ENCODE assay signal across 1 cellular context in the genomic region with DNA sequence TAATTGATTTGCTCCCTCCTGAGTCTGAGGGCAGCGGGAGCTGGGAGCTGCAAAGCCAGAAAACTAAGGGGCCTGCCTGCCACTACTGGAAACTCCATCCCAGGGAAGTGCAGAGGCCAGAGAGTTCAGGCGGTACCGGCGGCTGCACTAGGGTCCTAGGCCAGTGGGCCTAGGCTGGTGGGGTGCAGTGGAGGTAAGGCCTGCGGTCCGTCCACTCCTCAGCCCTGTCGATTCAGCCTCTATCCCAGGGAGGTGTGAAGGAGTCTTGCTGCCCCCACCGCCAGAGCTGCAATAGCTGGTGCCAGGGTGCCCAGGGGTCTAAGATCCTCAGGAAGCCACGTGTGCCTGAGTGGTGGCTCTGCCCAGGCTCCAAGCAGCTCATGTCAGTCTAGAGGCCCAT.
TF ChIP-seq lines count a peak whose summit lies in the region.

No MANE protein-coding gene starts in this region.

TF ChIP-seq in H1, 55 proteins besides CTCF, POLR2A, EP300 and RAD21:
- TF ChIP-seq TAF7 (optimal IDR thresholded peaks at IDR 0.05; ENCODE audit: borderline replicate concordance, low read depth, low read length) (no peak), SRF (IDR thresholded peaks at IDR 0.05; ENCODE audit: low read depth, low read length) (no peak)
